17 cellular contexts compared by ENCODE assay signal in the genomic region with DNA sequence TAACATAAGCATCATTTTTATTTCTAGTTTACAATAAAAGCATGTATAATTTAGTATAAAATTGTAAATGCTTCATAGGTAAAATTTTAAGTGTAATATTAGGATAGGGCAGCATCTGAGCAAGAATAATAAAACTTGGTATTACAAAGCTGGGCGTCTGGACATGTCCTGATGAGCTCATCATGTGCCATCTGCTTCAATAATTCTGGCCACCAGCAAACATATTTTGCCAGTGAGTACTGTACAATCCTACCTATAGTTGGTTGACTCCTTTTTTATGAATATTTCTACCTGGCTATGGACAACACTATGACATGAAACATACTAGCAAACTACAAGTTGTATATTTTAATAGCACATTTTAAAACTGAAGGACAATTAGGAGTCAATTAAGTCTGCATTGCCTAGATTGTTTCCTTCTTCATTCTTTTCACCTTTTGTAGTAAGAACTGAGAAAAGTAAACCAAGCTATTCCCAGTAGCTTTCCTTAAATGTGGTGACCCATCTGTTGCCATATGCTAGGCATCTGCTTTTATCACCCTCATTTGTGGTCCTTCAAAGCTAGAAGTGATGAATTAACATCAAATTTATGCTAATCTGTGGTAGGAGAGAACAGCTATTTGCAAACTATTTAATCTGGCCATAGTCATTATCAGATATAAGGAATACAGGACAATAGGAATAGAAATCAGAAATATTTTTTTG. TPM values are rescaled to one million over a fixed set of nuclear protein-coding genes. Genes with fewer than 3 reads are reported as not detected.
DNase-seq lines count a peak whose midpoint lies in the region; ATAC-seq, FAIRE-seq and TF ChIP-seq lines count a peak whose summit lies in the region.
"Had no signal": no experiment of that assay in that cellular context is flagged by ENCODE, and none has a peak within 500 bp of the region (broad histone marks: within the 10 kb centered on the region; RNA-seq: fewer than 3 reads in every experiment).

No MANE protein-coding gene starts in this region.

- peaks cover 53% of the 10 kb centered on the region for H3K4me1 ChIP-seq in A549
- H3K4me1 ChIP-seq in endocrine pancreas (ENCODE audit: control insufficient read depth, insufficient read depth, low read length): peaks cover 44% of the 10 kb centered on the region
- no peaks in the 10 kb centered on the region for H3K4me1 ChIP-seq in endodermal cell (ENCODE audit: control insufficient read depth, insufficient read depth, low read length)
- H3K4me1 ChIP-seq in left ventricle myocardium inferior: peaks cover 11% of the 10 kb centered on the region

- no peaks in the 10 kb centered on the region for H3K9me3 Mint-ChIP-seq in endodermal cell

- H3K9me3 ChIP-seq in A549 (no peaks in the 10 kb centered on the region), endocrine pancreas (ENCODE audit: control insufficient read depth, low read length) (no peaks in the 10 kb centered on the region), endodermal cell (ENCODE audit: control insufficient read depth, low read length) (no peaks in the 10 kb centered on the region), left ventricle myocardium inferior (replicated peaks) (no peaks in the 10 kb centered on the region)
- H3K9me3 ChIP-seq: adrenal gland, suprapubic skin had no signal

- intact Hi-C loops in left ventricle myocardium inferior (cut with micrococcal nuclease): no loop called here

- H3K27ac ChIP-seq in A549 (peak overlapping the region; percentile 46 to 58; a peak in 3 of 6 replicates), endodermal cell (ENCODE audit: low read depth, low read length) (no peak overlapping the region), left ventricle myocardium inferior (replicated peaks) (no peak overlapping the region)
- H3K27ac ChIP-seq: adrenal gland, suprapubic skin had no signal

- no peak overlapping the region for H3K4me3 Mint-ChIP-seq in endodermal cell
- H3K4me3 Mint-ChIP-seq: CD8-positive, alpha-beta T cell; naive thymus-derived CD4-positive, alpha-beta T cell; T-helper 1 cell treated with Interleukin-12 subunit alpha and Interleukin-12 subunit beta and Interleukin-4 antibody, amounts not matched to agents 30 μg/mL and 1 μg/mL, for 36 hours had no signal

- POLR2A ChIA-PET in A549 (lab: Yijun Ruan, JAX): no interaction called here

- no peak overlapping the region for H3K27ac Mint-ChIP-seq in endodermal cell
- H3K27ac Mint-ChIP-seq: CD8-positive, alpha-beta T cell; naive thymus-derived CD4-positive, alpha-beta T cell; T-helper 1 cell treated with Interleukin-12 subunit alpha and Interleukin-12 subunit beta and Interleukin-4 antibody, amounts not matched to agents 30 μg/mL and 1 μg/mL, for 36 hours had no signal

- CTCF ChIA-PET in A549 (lab: Yijun Ruan, JAX): interaction anchor here (0.9 to 3.1 kb wide), 8 partner anchors 11 to 86 kb away, joined by 3 to 21 read pairs (median 4); partner anchors contain the start of gene LURAP1L

- peak overlapping the region; percentile 36; the same call in 2 of the 3 replicates for H3K4me2 ChIP-seq in A549

- H3K4me1 Mint-ChIP-seq in endodermal cell: no peaks in the 10 kb centered on the region

- TF ChIP-seq CTCF in A549 (IDR thresholded peaks at IDR 0.05): no peak
- no peak for TF ChIP-seq CTCF in endodermal cell (conservative IDR thresholded peaks at IDR 0.05)
- TF ChIP-seq CTCF in left ventricle myocardium inferior (IDR thresholded peaks at IDR 0.05; ENCODE audit: borderline replicate concordance): no peak

- no peak for DNase-seq in A549 (ENCODE audit: low read depth in 1 of 2, low spot score in 1 of 2)
- no peak for DNase-seq in H54 (ENCODE audit: insufficient read length, low spot score)
- peak; percentile 25 for DNase-seq in NCI-H82 treated with DMSO at 0.1 percent for 48 hours (lab: John Stamatoyannopoulos, UW; ENCODE audit: unreplicated experiment)
- DNase-seq in endodermal cell: no peak
- no peak for DNase-seq in T-helper 9 cell
- no peak for DNase-seq in left ventricle myocardium inferior
- no peak for DNase-seq in left lobe of liver (ENCODE audit: low spot score)
- DNase-seq: adrenal gland; CD8-positive, alpha-beta T cell; EL; naive thymus-derived CD4-positive, alpha-beta T cell; NCI-H187; posterior cingulate gyrus had no signal

- H3K27me3 ChIP-seq in endocrine pancreas (ENCODE audit: control insufficient read depth, insufficient read depth, low read length) (no peaks in the 10 kb centered on the region), endodermal cell (ENCODE audit: control insufficient read depth, insufficient read depth, low read length, poor library complexity, severe bottlenecking) (no peaks in the 10 kb centered on the region), left ventricle myocardium inferior (ENCODE audit: low read depth) (no peaks in the 10 kb centered on the region)
- H3K27me3 ChIP-seq: adrenal gland, suprapubic skin had no signal

- H3K36me3 ChIP-seq in endocrine pancreas (ENCODE audit: control insufficient read depth, insufficient read depth, low read length) (no peaks in the 10 kb centered on the region), endodermal cell (ENCODE audit: control insufficient read depth, insufficient read depth, low read length) (no peaks in the 10 kb centered on the region), left ventricle myocardium inferior (no peaks in the 10 kb centered on the region)
- H3K36me3 ChIP-seq: adrenal gland, suprapubic skin had no signal

- H3K4me3 ChIP-seq in A549 (no peak overlapping the region), endocrine pancreas (ENCODE audit: control insufficient read depth, insufficient read depth, low read length) (peak overlapping the region; percentile 7), endodermal cell (ENCODE audit: low read length) (no peak overlapping the region), left ventricle myocardium inferior (no peak overlapping the region)
- H3K4me3 ChIP-seq: adrenal gland, suprapubic skin had no signal

- no peak for TF ChIP-seq EP300 in A549 (IDR thresholded peaks at IDR 0.05)

- ATAC-seq in A549 (peak; percentile 46 to 66; a peak in 2 of 6 replicates), left lobe of liver (no peak)
- ATAC-seq: CD8-positive, alpha-beta T cell; naive thymus-derived CD4-positive, alpha-beta T cell had no signal

- H3K36me3 Mint-ChIP-seq in endodermal cell (ENCODE audit: low read depth): no peaks in the 10 kb centered on the region
- H3K36me3 Mint-ChIP-seq: CD8-positive, alpha-beta T cell; naive thymus-derived CD4-positive, alpha-beta T cell had no signal

- WGBS in A549 (ENCODE audit: missing lambda C conversion rate): 33% methylated on average over 1 of the region's 1 CpG
- 63 to 97% methylated on average over 1 of the region's 1 CpG for WGBS in endodermal cell (ENCODE audit: insufficient coverage in 1 of 2, insufficient read length in 1 of 2), 2 experiments

- no peak overlapping the region for H3K9ac ChIP-seq in endocrine pancreas (ENCODE audit: control insufficient read depth, insufficient read depth, low read length)
- H3K9ac ChIP-seq in endodermal cell (ENCODE audit: extremely low read depth, low read length, poor library complexity, severe bottlenecking): no peak overlapping the region

- FAIRE-seq in A549 (lab: Jason Lieb, UNC): peak; percentile 68
- FAIRE-seq in H54 (lab: Jason Lieb, UNC): peak; percentile 48
- FAIRE-seq: HTR-8/SVneo had no signal

- no peak for TF ChIP-seq POLR2A in A549 (IDR thresholded peaks at IDR 0.05; ENCODE audit: low read length)
- TF ChIP-seq POLR2A in H54 (IDR thresholded peaks at IDR 0.05; ENCODE audit: low read depth, low read length): no peak

- no peaks in the 10 kb centered on the region for H3K27me3 Mint-ChIP-seq in endodermal cell (ENCODE audit: insufficient read depth)
- H3K27me3 Mint-ChIP-seq: naive thymus-derived CD4-positive, alpha-beta T cell had no signal

- no peak for TF ChIP-seq RAD21 in A549 (conservative IDR thresholded peaks at IDR 0.05 in 1 of 2, IDR thresholded peaks at IDR 0.05 in 1 of 2)

TF ChIP-seq in A549, 52 proteins besides CTCF, POLR2A, EP300 and RAD21:
- TF ChIP-seq ZFP36 (IDR thresholded peaks at IDR 0.05; ENCODE audit: borderline replicate concordance, partially characterized antibody) (no peak), POLR2AphosphoS2 (conservative IDR thresholded peaks at IDR 0.05; ENCODE audit: low read length) (no peak), CHD2 (IDR thresholded peaks at IDR 0.05; ENCODE audit: low read length, partially characterized antibody) (no peak), FOXS1 (CRISPR knock-in tag; IDR thresholded peaks at IDR 0.05) (no peak), KDM5A (IDR thresholded peaks at IDR 0.05) (no peak)

RNA-seq across cellular contexts. Expression of gene LURAP1L, which starts 23.4 kb away (rescaled TPM):
- polyA plus RNA-seq in A549 (2011; rRNA removed) (52.4 and 61.4 TPM in 2 replicates), A549 (2017; fragmentation: RNase III; extraction: RNeasy Plus Mini Kit Qiagen cat#74134 plus additional on column Dnase treatment) (15.6 to 24.4 TPM (median 23.9 TPM) in 3 replicates)
- 14.5 and 16.9 TPM in 2 replicates for polyA plus RNA-seq in A549 (2012; cell fraction: cytosol; rRNA removed)
- 23.0 and 32.1 TPM in 2 replicates for polyA plus RNA-seq in A549 (2012; cell fraction: nucleus; rRNA removed)
- polyA minus RNA-seq in A549 (2011; rRNA and poly(A)+ RNA removed): 70.0 and 83.0 TPM in 2 replicates
- total RNA-seq in endodermal cell (1 to 10 TPM in 1 of 2 donors, under 1 TPM in 1; 0.24 to 1.3 TPM), left ventricle myocardium inferior (2.6 TPM), left lobe of liver (12.7 TPM)
- polyA plus RNA-seq in endodermal cell (2013, experiment 1 of 2): 0.85 TPM
- polyA plus RNA-seq in endodermal cell (2013, experiment 2 of 2): 0.58 TPM
- total RNA-seq: CD8-positive, alpha-beta T cell; naive thymus-derived CD4-positive, alpha-beta T cell had no signal
- polyA plus RNA-seq: naive thymus-derived CD4-positive, alpha-beta T cell had no signal

Comparison
In these comparisons a context has a peak if more than half of its experiments do, and no peak if none do; other contexts are left out.
1. H3K27ac ChIP-seq: peak in A549 (2 of 2); none in endodermal cell (single experiment) and left ventricle myocardium inferior (single experiment).